ENCODE assay signal across 8 cellular contexts in genomic region chr13:39263033-39263432, GRCh38.
DNase-seq lines count a peak whose midpoint lies in the region; ATAC-seq lines count a peak whose summit lies in the region.

No MANE protein-coding gene starts in this region.

- H3K4me1 Mint-ChIP-seq in activated naive CD8-positive, alpha-beta T cell treated with anti-CD3 and anti-CD28 coated beads, Interleukin-2, amount 10 ng/mL, durations not matched to agents 7 days and 5 days = no peaks in the 10 kb centered on the region

- peak; percentile 71 for DNase-seq in D341Med (ENCODE audit: low spot score)
- DNase-seq in NCI-H748 (lab: John Stamatoyannopoulos, UW; ENCODE audit: unreplicated experiment) = peak; percentile 81
- no peak for DNase-seq in activated naive CD8-positive, alpha-beta T cell treated with anti-CD3 and anti-CD28 coated beads, Interleukin-2, amount 10 ng/mL, durations not matched to agents 7 days and 5 days
- DNase-seq in right cardiac atrium = peak in 1 of 3 donors; percentile 48
- peak; percentile 21 for DNase-seq in stimulated activated CD4-positive, alpha-beta T cell treated with anti-CD3 and anti-CD28 coated beads, Interleukin-12 subunit alpha, Interleukin-12 subunit beta, amount 100 ng/mL, for 4 hours
- no peak for DNase-seq in NOMO-1 (lab: John Stamatoyannopoulos, UW; ENCODE audit: unreplicated experiment in 2 of 2)

- H3K9me3 ChIP-seq in right cardiac atrium (ENCODE audit: control insufficient read depth, low read length) = no peaks in the 10 kb centered on the region

- no peaks in the 10 kb centered on the region for H3K9me3 Mint-ChIP-seq in activated naive CD8-positive, alpha-beta T cell treated with anti-CD3 and anti-CD28 coated beads, Interleukin-2, amount 10 ng/mL, durations not matched to agents 7 days and 5 days

- intact Hi-C loops in right cardiac atrium (cut with DNase I) = loop anchor here in 2 of 4 donors (2.0 to 10.0 kb wide), 3 partner anchors 118 to 218 kb away; no protein-coding TSS in a partner anchor

- no peak overlapping the region for H3K27ac Mint-ChIP-seq in activated naive CD8-positive, alpha-beta T cell treated with anti-CD3 and anti-CD28 coated beads, Interleukin-2, amount 10 ng/mL, durations not matched to agents 7 days and 5 days

- peaks cover 6% of the 10 kb centered on the region for H3K27me3 Mint-ChIP-seq in activated naive CD8-positive, alpha-beta T cell treated with anti-CD3 and anti-CD28 coated beads, Interleukin-2, amount 10 ng/mL, durations not matched to agents 7 days and 5 days

- ATAC-seq in GM19043 (IDR thresholded peaks at IDR 0.05; ENCODE audit: low read depth, unreplicated experiment) (peak; percentile 72), HG03378 (IDR thresholded peaks at IDR 0.05; ENCODE audit: unreplicated experiment) (peak; percentile 82), right cardiac atrium (peak; percentile 79 to 88)
- peak; percentile 56 for ATAC-seq in activated naive CD8-positive, alpha-beta T cell treated with anti-CD3 and anti-CD28 coated beads, Interleukin-2, amount 10 ng/mL, durations not matched to agents 7 days and 5 days (ENCODE audit: low read depth)

- peak overlapping the region; percentile 80 for H3K27ac ChIP-seq in right cardiac atrium (ENCODE audit: low read length)

- H3K4me3 ChIP-seq in right cardiac atrium (ENCODE audit: low read length) = no peak overlapping the region

- 2% methylated on average over 1 of the region's 1 CpG for WGBS in right cardiac atrium

- peaks cover 6% of the 10 kb centered on the region for H3K4me1 ChIP-seq in right cardiac atrium (ENCODE audit: control insufficient read depth, insufficient read depth, low read length)

- POLR2A ChIA-PET in activated naive CD8-positive, alpha-beta T cell treated with anti-CD3 and anti-CD28 coated beads, Interleukin-2, amount 10 ng/mL, durations not matched to agents 7 days and 5 days (lab: Charles Lee) = no interaction called here

- H3K36me3 Mint-ChIP-seq in activated naive CD8-positive, alpha-beta T cell treated with anti-CD3 and anti-CD28 coated beads, Interleukin-2, amount 10 ng/mL, durations not matched to agents 7 days and 5 days = no peaks in the 10 kb centered on the region

- H3K4me3 Mint-ChIP-seq in activated naive CD8-positive, alpha-beta T cell treated with anti-CD3 and anti-CD28 coated beads, Interleukin-2, amount 10 ng/mL, durations not matched to agents 7 days and 5 days = no peak overlapping the region

- no peaks in the 10 kb centered on the region for H3K27me3 ChIP-seq in right cardiac atrium (ENCODE audit: control insufficient read depth, insufficient read depth)

Comparison
In these comparisons a context has a peak if more than half of its experiments do, and no peak if none do; other contexts are left out.
1. DNase-seq: peak in D341Med (single experiment), NCI-H748 (single experiment) and stimulated activated CD4-positive, alpha-beta T cell treated with anti-CD3 and anti-CD28 coated beads, Interleukin-12 subunit alpha, Interleukin-12 subunit beta, amount 100 ng/mL, for 4 hours (single experiment); none in activated naive CD8-positive, alpha-beta T cell treated with anti-CD3 and anti-CD28 coated beads, Interleukin-2, amount 10 ng/mL, durations not matched to agents 7 days and 5 days (single experiment) and NOMO-1 (0 of 2).
2. Peak in every context shown above with its lines, with median percentiles within 50 percentile points of each other: ATAC-seq.